35 cellular contexts compared by ENCODE assay signal in the genomic region with DNA sequence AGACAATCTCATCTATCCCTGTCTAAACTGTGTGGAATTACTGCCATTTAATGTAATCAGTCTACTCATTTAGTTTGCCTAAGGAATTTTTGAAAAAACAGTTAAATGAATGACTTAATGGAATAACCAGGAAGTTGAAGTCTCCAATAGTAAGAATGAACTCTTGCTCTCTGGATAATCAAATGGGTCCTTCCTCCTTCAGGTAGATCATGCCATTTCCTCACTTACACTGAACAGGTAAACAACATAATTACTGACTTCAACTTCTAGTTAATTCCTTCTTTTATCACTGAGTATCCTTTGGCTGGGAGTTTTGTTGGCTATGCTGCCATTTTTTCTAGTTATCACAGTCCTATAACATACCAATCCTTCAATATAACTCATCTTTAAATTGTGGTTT.
"Had no signal": no experiment of that assay in that cellular context is flagged by ENCODE, and none has a peak within 500 bp of the region (broad histone marks: within the 10 kb centered on the region; RNA-seq: fewer than 3 reads in every experiment).

No MANE protein-coding gene starts in this region.

- H3K27me3 Mint-ChIP-seq: activated B cell treated with CpG ODN at 0.5 μM for 24 hours; activated CD8-positive, alpha-beta T cell treated with anti-CD3 and anti-CD28 coated beads for 36 hours; activated naive CD4-positive, alpha-beta T cell treated with anti-CD3 and anti-CD28 coated beads, Interleukin-2, amount 10 ng/mL, durations not matched to agents 7 days and 5 days; activated naive CD8-positive, alpha-beta T cell treated with anti-CD3 and anti-CD28 coated beads, Interleukin-2, amount 10 ng/mL, durations not matched to agents 7 days and 5 days; brain had no signal

- FAIRE-seq: frontal cortex had no signal

- DNase-seq: activated B cell treated with CpG ODN at 0.5 μM for 24 hours; activated CD4-positive, alpha-beta T cell treated with anti-CD3 and anti-CD28 coated beads for 48 hours; activated CD4-positive, alpha-beta T cell treated with anti-CD3 and anti-CD28 coated beads, Interleukin-2, amount 50 U/mL, for 1 hour; activated CD4-positive, alpha-beta T cell treated with anti-CD3 and anti-CD28 coated beads, Interleukin-2, amount 50 U/mL, for 48 hours; activated CD8-positive, alpha-beta memory T cell treated with anti-CD3 and anti-CD28 coated beads for 24 hours; activated CD8-positive, alpha-beta T cell treated with anti-CD3 and anti-CD28 coated beads for 36 hours; activated effector memory CD4-positive, alpha-beta T cell treated with anti-CD3 and anti-CD28 coated beads, Interleukin-2, amount 50 U/mL, for 16 hours; activated naive CD4-positive, alpha-beta T cell treated with anti-CD3 and anti-CD28 coated beads, Interleukin-2, amount 10 ng/mL, durations not matched to agents 7 days and 5 days; activated naive CD8-positive, alpha-beta T cell treated with anti-CD3 and anti-CD28 coated beads, Interleukin-2, amount 10 ng/mL, durations not matched to agents 7 days and 5 days; activated T-cell treated with anti-CD3 and anti-CD28 coated beads, Interleukin-2, amount 50 U/mL, for 48 hours; central memory CD4-positive, alpha-beta T cell; cerebellar nuclear complex; dorsolateral prefrontal cortex; effector memory CD4-positive, alpha-beta T cell; endodermal cell; foreskin fibroblast; glutamatergic neuron; heart left ventricle; T-cell; T1000 had no signal

- H3K27ac Mint-ChIP-seq: activated B cell treated with CpG ODN at 0.5 μM for 24 hours; activated CD8-positive, alpha-beta T cell treated with anti-CD3 and anti-CD28 coated beads for 36 hours; activated naive CD4-positive, alpha-beta T cell treated with anti-CD3 and anti-CD28 coated beads, Interleukin-2, amount 10 ng/mL, durations not matched to agents 7 days and 5 days; activated naive CD4-positive, alpha-beta T cell treated with anti-CD3 and anti-CD28 coated beads, Interleukin-2, amount 50 U/mL, for 72 hours; activated naive CD8-positive, alpha-beta T cell treated with anti-CD3 and anti-CD28 coated beads, Interleukin-2, amount 10 ng/mL, durations not matched to agents 7 days and 5 days; activated T-helper 1 cell treated with anti-CD3 and anti-CD28 coated beads, Interleukin-12 subunit alpha, Interleukin-12 subunit beta, Interleukin-2, Interleukin-4 antibody, amounts not matched to agents 30 ng/mL and 10 ng/mL and 1 ng/mL, durations not matched to agents 14 hours and 24 hours and 36 hours; activated T-helper 2 cell treated with anti-CD3 and anti-CD28 coated beads, Interferon-gamma antibody, Interleukin-2, Interleukin-4, amounts not matched to agents 10 μg/mL and 5 μg/mL and 100 μg/mL, durations not matched to agents 14 hours and 24 hours and 36 hours; brain; dendritic cell treated with granulocyte-macrophage colony-stimulating factor and Interleukin-4, amounts not matched to agents 40 ng/mL and 50 ng/mL, for 4 days; endodermal cell; T-cell; T-helper 1 cell treated with Interleukin-12 subunit alpha and Interleukin-12 subunit beta and Interleukin-4 antibody, amounts not matched to agents 30 μg/mL and 1 μg/mL, for 36 hours; T-helper 2 cell treated with Interferon-gamma antibody and Interleukin-4, amounts not matched to agents 5 μg/mL and 100 μg/mL, for 36 hours had no signal

- H3K4me3 ChIP-seq: ascending aorta, breast epithelium, cardiac muscle cell, coronary artery, dorsolateral prefrontal cortex, heart left ventricle had no signal

- H3K9me3 Mint-ChIP-seq: activated B cell treated with CpG ODN at 0.5 μM for 24 hours; activated CD8-positive, alpha-beta T cell treated with anti-CD3 and anti-CD28 coated beads for 36 hours; activated naive CD4-positive, alpha-beta T cell treated with anti-CD3 and anti-CD28 coated beads, Interleukin-2, amount 10 ng/mL, durations not matched to agents 7 days and 5 days; activated naive CD4-positive, alpha-beta T cell treated with anti-CD3 and anti-CD28 coated beads, Interleukin-2, amount 50 U/mL, for 72 hours; activated naive CD8-positive, alpha-beta T cell treated with anti-CD3 and anti-CD28 coated beads, Interleukin-2, amount 10 ng/mL, durations not matched to agents 7 days and 5 days; activated T-helper 1 cell treated with anti-CD3 and anti-CD28 coated beads, Interleukin-12 subunit alpha, Interleukin-12 subunit beta, Interleukin-2, Interleukin-4 antibody, amounts not matched to agents 30 ng/mL and 10 ng/mL and 1 ng/mL, durations not matched to agents 14 hours and 24 hours and 36 hours; activated T-helper 2 cell treated with anti-CD3 and anti-CD28 coated beads, Interferon-gamma antibody, Interleukin-2, Interleukin-4, amounts not matched to agents 10 μg/mL and 5 μg/mL and 100 μg/mL, durations not matched to agents 14 hours and 24 hours and 36 hours; dendritic cell treated with granulocyte-macrophage colony-stimulating factor and Interleukin-4, amounts not matched to agents 40 ng/mL and 50 ng/mL, for 4 days; T-cell; T-helper 1 cell treated with Interleukin-12 subunit alpha and Interleukin-12 subunit beta and Interleukin-4 antibody, amounts not matched to agents 30 μg/mL and 1 μg/mL, for 36 hours; T-helper 2 cell treated with Interferon-gamma antibody and Interleukin-4, amounts not matched to agents 5 μg/mL and 100 μg/mL, for 36 hours had no signal

- H3K36me3 ChIP-seq: ascending aorta, breast epithelium, cardiac muscle cell, heart left ventricle had no signal

- H3K4me3 Mint-ChIP-seq: activated B cell treated with CpG ODN at 0.5 μM for 24 hours; activated CD8-positive, alpha-beta T cell treated with anti-CD3 and anti-CD28 coated beads for 36 hours; activated naive CD4-positive, alpha-beta T cell treated with anti-CD3 and anti-CD28 coated beads, Interleukin-2, amount 10 ng/mL, durations not matched to agents 7 days and 5 days; activated naive CD8-positive, alpha-beta T cell treated with anti-CD3 and anti-CD28 coated beads, Interleukin-2, amount 10 ng/mL, durations not matched to agents 7 days and 5 days; activated T-helper 1 cell treated with anti-CD3 and anti-CD28 coated beads, Interleukin-12 subunit alpha, Interleukin-12 subunit beta, Interleukin-2, Interleukin-4 antibody, amounts not matched to agents 30 ng/mL and 10 ng/mL and 1 ng/mL, durations not matched to agents 14 hours and 24 hours and 36 hours; brain; dendritic cell treated with granulocyte-macrophage colony-stimulating factor and Interleukin-4, amounts not matched to agents 40 ng/mL and 50 ng/mL, for 4 days; endodermal cell; T-cell; T-helper 1 cell treated with Interleukin-12 subunit alpha and Interleukin-12 subunit beta and Interleukin-4 antibody, amounts not matched to agents 30 μg/mL and 1 μg/mL, for 36 hours; T-helper 2 cell treated with Interferon-gamma antibody and Interleukin-4, amounts not matched to agents 5 μg/mL and 100 μg/mL, for 36 hours had no signal

- H3K27me3 ChIP-seq: ascending aorta, breast epithelium, cardiac muscle cell, dorsolateral prefrontal cortex, heart left ventricle had no signal

- H3K36me3 Mint-ChIP-seq: activated naive CD4-positive, alpha-beta T cell treated with anti-CD3 and anti-CD28 coated beads, Interleukin-2, amount 50 U/mL, for 72 hours; T-cell had no signal

- H3K4me1 Mint-ChIP-seq: activated B cell treated with CpG ODN at 0.5 μM for 24 hours had no signal

- ATAC-seq: activated CD4-positive, CD25-positive, alpha-beta regulatory T cell treated with anti-CD3 and anti-CD28 coated beads, Interleukin-2, amount 50 U/mL, for 24 hours; activated CD8-positive, alpha-beta T cell treated with anti-CD3 and anti-CD28 coated beads for 36 hours; activated naive CD4-positive, alpha-beta T cell treated with anti-CD3 and anti-CD28 coated beads, Interleukin-2, amount 50 U/mL, for 72 hours; esophagus mucosa; heart left ventricle; T-cell had no signal

- H3K9me3 ChIP-seq: ascending aorta, breast epithelium had no signal

- H3K4me1 ChIP-seq: ascending aorta, breast epithelium, heart left ventricle had no signal

- H3K27ac ChIP-seq: ascending aorta, breast epithelium, cardiac muscle cell, coronary artery, dorsolateral prefrontal cortex, heart left ventricle, VCaP had no signal
